Comparison of ENCODE assay signal across 17 cellular contexts in genomic region chr13:110382229-110382628, GRCh38.
DNase-seq lines count a peak whose midpoint lies in the region; TF ChIP-seq lines count a peak whose summit lies in the region.
"Had no signal": no experiment of that assay in that cellular context is flagged by ENCODE, and none has a peak within 500 bp of the region (broad histone marks: within the 10 kb centered on the region; RNA-seq: fewer than 3 reads in every experiment).

No MANE protein-coding gene starts in this region.

- CTCF ChIA-PET in Calu3 (lab: Charles Lee) = no interaction called here

- intact Hi-C loops in Calu3 (cut with micrococcal nuclease; ENCODE audit: unreplicated experiment) = loop anchor here (5.0 kb wide), 1 partner anchor 60 kb away; no protein-coding TSS in a partner anchor

- H3K27me3 Mint-ChIP-seq in Calu3 (ENCODE audit: unreplicated experiment) = no peaks in the 10 kb centered on the region

- H3K9me3 Mint-ChIP-seq in Calu3 (ENCODE audit: low read depth, unreplicated experiment) = no peaks in the 10 kb centered on the region

- no peak overlapping the region for H3K4me3 Mint-ChIP-seq in Calu3 (ENCODE audit: low read depth, unreplicated experiment)
- H3K4me3 Mint-ChIP-seq: activated CD4-positive, alpha-beta T cell treated with anti-CD3 and anti-CD28 coated beads, Interleukin-2, amount 10 ng/mL, durations not matched to agents 24 days and 14 days; CD4-positive, CD25-positive, alpha-beta regulatory T cell; dendritic cell treated with granulocyte-macrophage colony-stimulating factor and Interleukin-4, amounts not matched to agents 40 ng/mL and 50 ng/mL, for 4 days had no signal

- H3K27ac ChIP-seq in WERI-Rb-1 = no peak overlapping the region
- H3K27ac ChIP-seq: hepatocyte, parathyroid adenoma had no signal

- H3K4me3 ChIP-seq in WERI-Rb-1 (ENCODE audit: low read depth, low read length) = no peak overlapping the region
- H3K4me3 ChIP-seq: hepatocyte, lung had no signal

- peaks cover 19% of the 10 kb centered on the region for H3K4me1 Mint-ChIP-seq in Calu3 (ENCODE audit: low read depth, unreplicated experiment)
- H3K4me1 Mint-ChIP-seq: activated CD4-positive, alpha-beta T cell treated with anti-CD3 and anti-CD28 coated beads, Interleukin-2, amount 10 ng/mL, durations not matched to agents 24 days and 14 days; CD4-positive, CD25-positive, alpha-beta regulatory T cell had no signal

- peaks cover 9% of the 10 kb centered on the region for H3K36me3 Mint-ChIP-seq in Calu3 (ENCODE audit: insufficient read depth, unreplicated experiment)
- H3K36me3 Mint-ChIP-seq: CD4-positive, CD25-positive, alpha-beta regulatory T cell had no signal

- H3K36me3 ChIP-seq in WERI-Rb-1 = no peaks in the 10 kb centered on the region

- H3K27ac Mint-ChIP-seq in Calu3 (ENCODE audit: unreplicated experiment) = peak overlapping the region; percentile 99
- H3K27ac Mint-ChIP-seq: activated CD4-positive, alpha-beta T cell treated with anti-CD3 and anti-CD28 coated beads, Interleukin-2, amount 10 ng/mL, durations not matched to agents 24 days and 14 days; CD4-positive, CD25-positive, alpha-beta regulatory T cell; dendritic cell treated with granulocyte-macrophage colony-stimulating factor and Interleukin-4, amounts not matched to agents 40 ng/mL and 50 ng/mL, for 4 days had no signal

- DNase-seq in Calu3 = no peak
- peak; percentile 39 for DNase-seq in NCI-H226
- DNase-seq in dermis blood vessel endothelial cell = peak; percentile 97
- peak; percentile 75 for DNase-seq in myocyte (ENCODE audit: low read depth)
- DNase-seq in GDM1 (lab: John Stamatoyannopoulos, UW) = no peak
- DNase-seq in WERI-Rb-1 = no peak
- DNase-seq in stimulated activated naive CD4-positive, alpha-beta T cell (lab: John Stamatoyannopoulos, UW) = no peak
- no peak for DNase-seq in NCI-H1436 (lab: John Stamatoyannopoulos, UW)
- DNase-seq: activated CD4-positive, alpha-beta T cell treated with anti-CD3 and anti-CD28 coated beads, Interleukin-2, amount 10 ng/mL, durations not matched to agents 24 days and 14 days; activated naive CD4-positive, alpha-beta T cell treated with anti-CD3 and anti-CD28 coated beads, Interleukin-2, amount 50 U/mL, for 16 hours; CD4-positive, CD25-positive, alpha-beta regulatory T cell; stimulated activated CD4-positive, alpha-beta T cell treated with anti-CD3 and anti-CD28 coated beads, Interleukin-4, amount 100 ng/mL, for 24 hours; stimulated activated naive CD8-positive, alpha-beta T cell treated with anti-CD3 and anti-CD28 coated beads, Interleukin-15, Interleukin-2, amounts not matched to agents 100 U/mL and 50 U/mL, for 24 hours had no signal

- peaks cover 4% of the 10 kb centered on the region for H3K9me3 ChIP-seq in WERI-Rb-1 (ENCODE audit: severe bottlenecking)

- no peaks in the 10 kb centered on the region for H3K27me3 ChIP-seq in WERI-Rb-1 (ENCODE audit: insufficient read depth, low read depth, severe bottlenecking)
- H3K27me3 ChIP-seq: hepatocyte had no signal

- no TSS peak for BruUV-seq in Calu3 (replicated peaks; lab: Mats Ljungman, UMichigan)

- TF ChIP-seq CTCF in Calu3 (IDR thresholded peaks at IDR 0.05; ENCODE audit: unreplicated experiment) = no peak
- TF ChIP-seq CTCF in WERI-Rb-1 (IDR thresholded peaks at IDR 0.05; ENCODE audit: low read depth, low read length) = no peak

Comparison
In these comparisons a context has a peak if more than half of its experiments do, and no peak if none do; other contexts are left out.
1. DNase-seq: peak in NCI-H226 (single experiment), dermis blood vessel endothelial cell (single experiment) and myocyte (single experiment); none in Calu3 (single experiment), GDM1 (single experiment), WERI-Rb-1 (single experiment), stimulated activated naive CD4-positive, alpha-beta T cell (0 of 6) and NCI-H1436 (single experiment).